Comparison of ENCODE assay signal across 15 cellular contexts in genomic region chrX:30642642-30643041, GRCh38.
"Had no signal": no experiment of that assay in that cellular context is flagged by ENCODE, and none has a peak within 500 bp of the region (broad histone marks: within the 10 kb centered on the region; RNA-seq: fewer than 3 reads in every experiment).

No MANE protein-coding gene starts in this region.

- H3K27me3 Mint-ChIP-seq: activated CD8-positive, alpha-beta memory T cell treated with anti-CD3 and anti-CD28 coated beads, Interleukin-2, amount 10 ng/mL, durations not matched to agents 7 days and 5 days; naive B cell had no signal

- H3K79me2 ChIP-seq: parathyroid adenoma had no signal

- H3K4me3 ChIP-seq: ascending aorta, heart left ventricle, lung, suprapubic skin had no signal

- ATAC-seq: activated CD8-positive, alpha-beta memory T cell treated with anti-CD3 and anti-CD28 coated beads, Interleukin-2, amount 10 ng/mL, durations not matched to agents 7 days and 5 days had no signal

- H2AFZ ChIP-seq: parathyroid adenoma had no signal

- H3K9me3 ChIP-seq: ascending aorta, heart left ventricle, suprapubic skin had no signal

- H3K27me3 ChIP-seq: ascending aorta, heart left ventricle, suprapubic skin had no signal

- DNase-seq: activated CD4-positive, alpha-beta T cell treated with anti-CD3 and anti-CD28 coated beads, Interleukin-2, amount 50 U/mL, for 48 hours; activated CD8-positive, alpha-beta memory T cell treated with anti-CD3 and anti-CD28 coated beads, Interleukin-2, amount 10 ng/mL, durations not matched to agents 7 days and 5 days; activated T-cell treated with anti-CD3 and anti-CD28 coated beads, Interleukin-2, amount 50 U/mL, for 48 hours; heart left ventricle; naive B cell; stimulated activated CD4-positive, alpha-beta T cell treated with anti-CD3 and anti-CD28 coated beads, Interleukin-4, amount 100 ng/mL, for 24 hours; stimulated activated CD8-positive, alpha-beta memory T cell treated with anti-CD3 and anti-CD28 coated beads, Interleukin-4, amount 100 ng/mL, for 48 hours; stimulated activated naive CD4-positive, alpha-beta T cell treated with Interleukin-2 at 50 U/mL for 16 hours; T-helper 2 cell; trophoblast cell had no signal

- H3K4me3 Mint-ChIP-seq: activated CD8-positive, alpha-beta memory T cell treated with anti-CD3 and anti-CD28 coated beads, Interleukin-2, amount 10 ng/mL, durations not matched to agents 7 days and 5 days; naive B cell had no signal

- H3K27ac Mint-ChIP-seq: activated CD8-positive, alpha-beta memory T cell treated with anti-CD3 and anti-CD28 coated beads, Interleukin-2, amount 10 ng/mL, durations not matched to agents 7 days and 5 days had no signal

- H3K36me3 Mint-ChIP-seq: activated CD8-positive, alpha-beta memory T cell treated with anti-CD3 and anti-CD28 coated beads, Interleukin-2, amount 10 ng/mL, durations not matched to agents 7 days and 5 days; naive B cell had no signal

- H3K27ac ChIP-seq: ascending aorta, epithelial cell of prostate, parathyroid adenoma, suprapubic skin had no signal

- H3K9ac ChIP-seq: parathyroid adenoma had no signal

- H3K36me3 ChIP-seq: ascending aorta, heart left ventricle, suprapubic skin had no signal

- H3K4me1 ChIP-seq: ascending aorta, parathyroid adenoma, suprapubic skin had no signal
